ENCODE assay signal across 2 cellular contexts in the genomic region with DNA sequence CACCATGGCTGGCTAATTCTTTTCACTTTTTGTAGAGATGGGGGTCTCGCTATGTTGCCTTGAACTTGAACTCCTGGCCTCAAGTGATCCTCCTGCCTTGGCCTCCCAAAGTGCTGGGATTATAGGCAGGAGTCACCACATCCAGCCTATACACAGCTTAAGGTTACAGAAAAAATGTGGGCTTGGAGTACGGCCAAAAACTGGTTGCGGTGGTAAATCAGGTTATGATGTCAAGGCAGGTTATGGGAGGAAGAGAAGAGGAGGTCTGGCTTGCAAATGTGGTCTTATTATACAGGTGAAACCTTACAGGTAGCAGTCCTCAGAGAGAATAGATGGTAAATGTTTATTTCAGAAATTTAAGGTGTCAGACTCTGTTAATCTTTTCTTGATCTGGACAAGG.
TF ChIP-seq lines count a peak whose summit lies in the region.

No MANE protein-coding gene starts in this region.

TF ChIP-seq in GM12891, 5 proteins besides CTCF, POLR2A, EP300 and RAD21:
- no peak for TF ChIP-seq POLR2AphosphoS5 (IDR thresholded peaks at IDR 0.05; ENCODE audit: low read depth, low read length)
- no peak for TF ChIP-seq PAX5 (IDR thresholded peaks at IDR 0.05; ENCODE audit: insufficient read depth, low read length, severe bottlenecking)
- no peak for TF ChIP-seq SPI1 (IDR thresholded peaks at IDR 0.05; ENCODE audit: low read depth, low read length)
- TF ChIP-seq TAF1 (IDR thresholded peaks at IDR 0.05; ENCODE audit: low read depth, low read length) = no peak
- TF ChIP-seq POU2F2 (IDR thresholded peaks at IDR 0.05; ENCODE audit: low read depth, low read length) = no peak

TF ChIP-seq in GM12878, 131 proteins besides CTCF, POLR2A, EP300 and RAD21:
- no peak for TF ChIP-seq SMC3 (IDR thresholded peaks at IDR 0.05; ENCODE audit: borderline replicate concordance, low read length)
- TF ChIP-seq, protein P1, sequence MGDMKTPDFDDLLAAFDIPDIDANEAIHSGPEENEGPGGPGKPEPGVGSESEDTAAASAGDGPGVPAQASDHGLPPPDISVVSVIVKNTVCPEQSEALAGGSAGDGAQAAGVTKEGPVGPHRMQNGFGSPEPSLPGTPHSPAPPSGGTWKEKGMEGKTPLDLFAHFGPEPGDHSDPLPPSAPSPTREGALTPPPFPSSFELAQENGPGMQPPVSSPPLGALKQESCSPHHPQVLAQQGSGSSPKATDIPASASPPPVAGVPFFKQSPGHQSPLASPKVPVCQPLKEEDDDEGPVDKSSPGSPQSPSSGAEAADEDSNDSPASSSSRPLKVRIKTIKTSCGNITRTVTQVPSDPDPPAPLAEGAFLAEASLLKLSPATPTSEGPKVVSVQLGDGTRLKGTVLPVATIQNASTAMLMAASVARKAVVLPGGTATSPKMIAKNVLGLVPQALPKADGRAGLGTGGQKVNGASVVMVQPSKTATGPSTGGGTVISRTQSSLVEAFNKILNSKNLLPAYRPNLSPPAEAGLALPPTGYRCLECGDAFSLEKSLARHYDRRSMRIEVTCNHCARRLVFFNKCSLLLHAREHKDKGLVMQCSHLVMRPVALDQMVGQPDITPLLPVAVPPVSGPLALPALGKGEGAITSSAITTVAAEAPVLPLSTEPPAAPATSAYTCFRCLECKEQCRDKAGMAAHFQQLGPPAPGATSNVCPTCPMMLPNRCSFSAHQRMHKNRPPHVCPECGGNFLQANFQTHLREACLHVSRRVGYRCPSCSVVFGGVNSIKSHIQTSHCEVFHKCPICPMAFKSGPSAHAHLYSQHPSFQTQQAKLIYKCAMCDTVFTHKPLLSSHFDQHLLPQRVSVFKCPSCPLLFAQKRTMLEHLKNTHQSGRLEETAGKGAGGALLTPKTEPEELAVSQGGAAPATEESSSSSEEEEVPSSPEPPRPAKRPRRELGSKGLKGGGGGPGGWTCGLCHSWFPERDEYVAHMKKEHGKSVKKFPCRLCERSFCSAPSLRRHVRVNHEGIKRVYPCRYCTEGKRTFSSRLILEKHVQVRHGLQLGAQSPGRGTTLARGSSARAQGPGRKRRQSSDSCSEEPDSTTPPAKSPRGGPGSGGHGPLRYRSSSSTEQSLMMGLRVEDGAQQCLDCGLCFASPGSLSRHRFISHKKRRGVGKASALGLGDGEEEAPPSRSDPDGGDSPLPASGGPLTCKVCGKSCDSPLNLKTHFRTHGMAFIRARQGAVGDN (IDR thresholded peaks at IDR 0.05) = no peak
- TF ChIP-seq WRNIP1 (IDR thresholded peaks at IDR 0.05; ENCODE audit: borderline replicate concordance, low read depth, low read length) = no peak
- no peak for TF ChIP-seq ZNF207 (IDR thresholded peaks at IDR 0.05; ENCODE audit: borderline replicate concordance)
- TF ChIP-seq BACH1 (IDR thresholded peaks at IDR 0.05; ENCODE audit: borderline replicate concordance) = no peak
- TF ChIP-seq RUNX3 (IDR thresholded peaks at IDR 0.05; ENCODE audit: low read length) = peak; percentile 51
- no peak for TF ChIP-seq MXI1 (IDR thresholded peaks at IDR 0.05; ENCODE audit: low read depth, low read length)
- no peak for TF ChIP-seq LARP7 (IDR thresholded peaks at IDR 0.05)
